11 cellular contexts compared by ENCODE assay signal in genomic region chr22:18055619-18056160, GRCh38. TPM values are rescaled to one million over a fixed set of nuclear protein-coding genes. Genes with fewer than 3 reads are reported as not detected.
A peak's percentile ranks its signal among the peaks of the same experiment; 100 is the strongest.
DNase-seq lines count a peak whose midpoint lies in the region; ATAC-seq, FAIRE-seq and TF ChIP-seq lines count a peak whose summit lies in the region.
"Had no signal": no experiment of that assay in that cellular context is flagged by ENCODE, and none has a peak within 500 bp of the region (broad histone marks: within the 10 kb centered on the region; RNA-seq: fewer than 3 reads in every experiment).

No MANE protein-coding gene starts in this region.

- no peak for FAIRE-seq in endothelial cell of umbilical vein (lab: Jason Lieb, UNC)

- no peaks in the 10 kb centered on the region for H3K36me3 Mint-ChIP-seq in naive thymus-derived CD4-positive, alpha-beta T cell
- H3K36me3 Mint-ChIP-seq: activated naive CD4-positive, alpha-beta T cell treated with anti-CD3 and anti-CD28 coated beads, Interleukin-2, amount 50 U/mL, for 24 hours had no signal

- H3K27ac Mint-ChIP-seq in naive thymus-derived CD4-positive, alpha-beta T cell, result peak overlapping the region in 1 of 9 donors; percentile 81
- H3K27ac Mint-ChIP-seq: activated naive CD4-positive, alpha-beta T cell treated with anti-CD3 and anti-CD28 coated beads, Interleukin-2, amount 50 U/mL, for 24 hours had no signal

- peak overlapping the region; percentile 74 for H3K27ac ChIP-seq in right cardiac atrium (ENCODE audit: low read length)
- H3K27ac ChIP-seq in endothelial cell of umbilical vein (ENCODE audit: insufficient read depth, low read depth, low read length), result no peak overlapping the region
- peak overlapping the region; percentile 66 for H3K27ac ChIP-seq in parathyroid adenoma
- H3K27ac ChIP-seq in naive thymus-derived CD4-positive, alpha-beta T cell (ENCODE audit: low read depth, low read length), result no peak overlapping the region

- H3K9me3 Mint-ChIP-seq in naive thymus-derived CD4-positive, alpha-beta T cell, result peaks cover 0 to 3% (median 0%) of the 10 kb centered on the region in 11 donors
- H3K9me3 Mint-ChIP-seq: activated naive CD4-positive, alpha-beta T cell treated with anti-CD3 and anti-CD28 coated beads, Interleukin-2, amount 50 U/mL, for 24 hours had no signal

- H3K9me3 ChIP-seq in right cardiac atrium (ENCODE audit: control insufficient read depth, low read length) (no peaks in the 10 kb centered on the region), endothelial cell of umbilical vein (replicated peaks; ENCODE audit: control insufficient read depth, insufficient read depth, low read length) (no peaks in the 10 kb centered on the region), parathyroid adenoma (ENCODE audit: control insufficient read depth, low read length) (no peaks in the 10 kb centered on the region)
- no peaks in the 10 kb centered on the region for H3K9me3 ChIP-seq in naive thymus-derived CD4-positive, alpha-beta T cell (ENCODE audit: control insufficient read depth in 2 of 3, low read length in 3 of 3)

- H3K4me2 ChIP-seq in endothelial cell of umbilical vein (ENCODE audit: insufficient read depth, low read length) (no peak overlapping the region), parathyroid adenoma (ENCODE audit: low read length) (peak overlapping the region; percentile 50)

- POLR2A ChIA-PET in endothelial cell of umbilical vein (lab: Charles Lee), result no interaction called here
- POLR2A ChIA-PET in naive thymus-derived CD4-positive, alpha-beta T cell (lab: Charles Lee), result no interaction called here

- WGBS in right cardiac atrium, result 65% methylated on average over 7 of the region's 7 CpGs

- H2AFZ ChIP-seq in endothelial cell of umbilical vein (ENCODE audit: low read depth, low read length), result peak overlapping the region; percentile 8
- peak overlapping the region; percentile 65 for H2AFZ ChIP-seq in parathyroid adenoma

- intact Hi-C loops in right cardiac atrium (cut with DNase I) (no loop called here), Right ventricle myocardium superior (cut with DNase I) (no loop called here), endothelial cell of umbilical vein (cut with micrococcal nuclease) (no loop called here)
- intact Hi-C loops in naive thymus-derived CD4-positive, alpha-beta T cell (cut with micrococcal nuclease), result no loop called here

- H3K4me3 ChIP-seq in right cardiac atrium (ENCODE audit: low read length) (no peak overlapping the region), endothelial cell of umbilical vein (replicated peaks in 1 of 3; ENCODE audit: insufficient read depth in 1 of 3, low read depth in 1 of 3, low read length in 3 of 3) (no peak overlapping the region), parathyroid adenoma (ENCODE audit: low read depth, low read length) (no peak overlapping the region)
- no peak overlapping the region for H3K4me3 ChIP-seq in naive thymus-derived CD4-positive, alpha-beta T cell (ENCODE audit: low read length)

- H3K79me2 ChIP-seq in endothelial cell of umbilical vein (ENCODE audit: control insufficient read depth, insufficient read depth, low read length) (no peaks in the 10 kb centered on the region), parathyroid adenoma (no peaks in the 10 kb centered on the region)

- no peaks in the 10 kb centered on the region for H4K20me1 ChIP-seq in endothelial cell of umbilical vein (replicated peaks; ENCODE audit: control insufficient read depth, extremely low read depth, insufficient read depth, low read length)

- H3K4me1 Mint-ChIP-seq in naive thymus-derived CD4-positive, alpha-beta T cell, result peaks cover 0 to 7% (median 0%) of the 10 kb centered on the region in 7 donors
- H3K4me1 Mint-ChIP-seq: activated naive CD4-positive, alpha-beta T cell treated with anti-CD3 and anti-CD28 coated beads, Interleukin-2, amount 50 U/mL, for 24 hours had no signal

- dilution Hi-C loops in endothelial cell of umbilical vein (cut with MboI; ENCODE audit: extremely low pct_ligation_motif_present, low sequenced_read_pairs), result no loop called here

- TF ChIP-seq CTCF in endothelial cell of umbilical vein (IDR thresholded peaks at IDR 0.05; ENCODE audit: extremely low read depth in 1 of 2, insufficient read depth in 1 of 2, low read depth in 1 of 2, low read length in 2 of 2), result no peak
- no peak for TF ChIP-seq CTCF in parathyroid adenoma (IDR thresholded peaks at IDR 0.05)

- H3K9ac ChIP-seq in endothelial cell of umbilical vein (replicated peaks; ENCODE audit: extremely low read depth, insufficient read depth, low read length) (no peak overlapping the region), parathyroid adenoma (no peak overlapping the region)

- TF ChIP-seq POLR2A in endothelial cell of umbilical vein (IDR thresholded peaks at IDR 0.05; ENCODE audit: low read depth, low read length), result no peak

- H3K27me3 ChIP-seq in right cardiac atrium (ENCODE audit: control insufficient read depth, insufficient read depth) (no peaks in the 10 kb centered on the region), endothelial cell of umbilical vein (ENCODE audit: control insufficient read depth in 2 of 2, insufficient read depth in 2 of 2, low read length in 2 of 2) (peaks cover 0 to 2% of the 10 kb centered on the region in 2 experiments), parathyroid adenoma (ENCODE audit: control insufficient read depth, insufficient read depth, low read length) (no peaks in the 10 kb centered on the region)
- no peaks in the 10 kb centered on the region for H3K27me3 ChIP-seq in naive thymus-derived CD4-positive, alpha-beta T cell (ENCODE audit: control insufficient read depth in 2 of 2, insufficient read depth in 2 of 2, low read length in 2 of 2)

- H3K4me1 ChIP-seq in right cardiac atrium (ENCODE audit: control insufficient read depth, insufficient read depth, low read length) (peaks cover 8% of the 10 kb centered on the region), endothelial cell of umbilical vein (ENCODE audit: control insufficient read depth, extremely low read depth, insufficient read depth, low read length) (peaks cover 16% of the 10 kb centered on the region), parathyroid adenoma (peaks cover 14% of the 10 kb centered on the region)
- H3K4me1 ChIP-seq in naive thymus-derived CD4-positive, alpha-beta T cell (ENCODE audit: control insufficient read depth in 2 of 2, insufficient read depth in 2 of 2, low read length in 2 of 2), result no peaks in the 10 kb centered on the region

- H3K36me3 ChIP-seq in endothelial cell of umbilical vein (ENCODE audit: control insufficient read depth in 2 of 2, extremely low read depth in 1 of 2, insufficient read depth in 2 of 2, low read length in 2 of 2) (no peaks in the 10 kb centered on the region), parathyroid adenoma (ENCODE audit: control insufficient read depth, insufficient read depth, low read length) (no peaks in the 10 kb centered on the region)
- H3K36me3 ChIP-seq in naive thymus-derived CD4-positive, alpha-beta T cell (ENCODE audit: control insufficient read depth in 2 of 3, insufficient read depth in 3 of 3, low read length in 3 of 3), result no peaks in the 10 kb centered on the region

- ATAC-seq in right cardiac atrium (no peak), Right ventricle myocardium superior (ENCODE audit: poor library complexity) (no peak), HG03139 (IDR thresholded peaks at IDR 0.05; ENCODE audit: unreplicated experiment) (no peak), HG02885 (IDR thresholded peaks at IDR 0.05; ENCODE audit: poor library complexity, unreplicated experiment) (no peak)
- no peak for ATAC-seq in naive thymus-derived CD4-positive, alpha-beta T cell
- ATAC-seq: Panc1 had no signal

- DNase-seq in right cardiac atrium (no peak), Right ventricle myocardium superior (no peak), endothelial cell of umbilical vein (ENCODE audit: low read depth, low spot score) (no peak), T-helper 2 cell (no peak)
- DNase-seq in naive thymus-derived CD4-positive, alpha-beta T cell, result no peak
- DNase-seq: NCI-H187 treated with DMSO at 0.1 percent for 48 hours had no signal

- H3K4me3 Mint-ChIP-seq in naive thymus-derived CD4-positive, alpha-beta T cell, result no peak overlapping the region
- H3K4me3 Mint-ChIP-seq: activated naive CD4-positive, alpha-beta T cell treated with anti-CD3 and anti-CD28 coated beads, Interleukin-2, amount 50 U/mL, for 24 hours had no signal

- no peaks in the 10 kb centered on the region for H3K9me1 ChIP-seq in endothelial cell of umbilical vein (replicated peaks; ENCODE audit: control insufficient read depth, extremely low read depth, insufficient read depth, low read length)

- no TSS peak for BruUV-seq in endothelial cell of umbilical vein (replicated peaks; lab: Mats Ljungman, UMichigan)

- H3K27me3 Mint-ChIP-seq in naive thymus-derived CD4-positive, alpha-beta T cell, result peaks cover 0 to 9% (median 4%) of the 10 kb centered on the region in 5 donors

- CTCF ChIA-PET in endothelial cell of umbilical vein (lab: Charles Lee), result interaction anchor here (1.8 kb wide), 2 partner anchors 20 to 30 kb away, joined by 5 to 11 read pairs; no protein-coding TSS in a partner anchor
- CTCF ChIA-PET in naive thymus-derived CD4-positive, alpha-beta T cell (lab: Charles Lee), result no interaction called here

RNA-seq across cellular contexts. Expression of gene PEX26, which starts 22.1 kb away (rescaled TPM):
- 10 to 100 TPM; 19.5 to 23.5 (median 23.3) TPM for total RNA-seq in right cardiac atrium
- polyA plus RNA-seq in right cardiac atrium, result 17.4 TPM
- total RNA-seq in Right ventricle myocardium superior, result 20.3 TPM
- 40.9 and 44.4 TPM in 2 replicates for total RNA-seq in endothelial cell of umbilical vein
- polyA plus RNA-seq in endothelial cell of umbilical vein, result 25.6 and 28.7 TPM in 2 replicates
- polyA plus RNA-seq in endothelial cell of umbilical vein (2011; cell fraction: cytosol; rRNA removed), result 21.8 and 23.5 TPM in 2 replicates
- polyA plus RNA-seq in endothelial cell of umbilical vein (2011; cell fraction: nucleus; rRNA removed), result 21.1 and 21.6 TPM in 2 replicates
- 20.1 and 20.5 TPM in 2 replicates for polyA plus RNA-seq in endothelial cell of umbilical vein (2012)
- 37.5 and 45.4 TPM in 2 replicates for polyA minus RNA-seq in endothelial cell of umbilical vein
- polyA minus RNA-seq in endothelial cell of umbilical vein (2011; cell fraction: cytosol; rRNA and poly(A)+ RNA removed), result 8.5 TPM
- 13.7 TPM in 2 replicates for polyA minus RNA-seq in endothelial cell of umbilical vein (2011; cell fraction: nucleus; rRNA and poly(A)+ RNA removed)
- 10 to 100 TPM; 30.1 to 42.8 (median 35.5) TPM for total RNA-seq in naive thymus-derived CD4-positive, alpha-beta T cell
- 1 to 10 TPM; 3.8 to 4.1 TPM for polyA plus RNA-seq in naive thymus-derived CD4-positive, alpha-beta T cell

RNA-seq across cellular contexts. Expression of gene MICAL3, which starts 31.3 kb away (rescaled TPM):
- total RNA-seq in right cardiac atrium, result 100 to 1,000 TPM in 1 of 4 donors, 10 to 100 TPM in 3; 72.1 to 105 (median 79.1) TPM
- polyA plus RNA-seq in right cardiac atrium, result 30.4 TPM
- 78.9 TPM for total RNA-seq in Right ventricle myocardium superior
- 63.4 and 63.7 TPM in 2 replicates for total RNA-seq in endothelial cell of umbilical vein
- 11.7 and 14.5 TPM in 2 replicates for polyA plus RNA-seq in endothelial cell of umbilical vein
- 12.0 and 13.6 TPM in 2 replicates for polyA plus RNA-seq in endothelial cell of umbilical vein (2011; cell fraction: cytosol; rRNA removed)
- 129 and 133 TPM in 2 replicates for polyA plus RNA-seq in endothelial cell of umbilical vein (2011; cell fraction: nucleus; rRNA removed)
- polyA plus RNA-seq in endothelial cell of umbilical vein (2012), result 29.6 and 31.0 TPM in 2 replicates
- polyA minus RNA-seq in endothelial cell of umbilical vein, result 35.7 and 65.4 TPM in 2 replicates
- polyA minus RNA-seq in endothelial cell of umbilical vein (2011; cell fraction: cytosol; rRNA and poly(A)+ RNA removed), result 10.4 TPM
- 69.6 and 76.0 TPM in 2 replicates for polyA minus RNA-seq in endothelial cell of umbilical vein (2011; cell fraction: nucleus; rRNA and poly(A)+ RNA removed)
- 10 to 100 TPM; 10.0 to 43.9 (median 17.1) TPM for total RNA-seq in naive thymus-derived CD4-positive, alpha-beta T cell
- polyA plus RNA-seq in naive thymus-derived CD4-positive, alpha-beta T cell, result under 1 TPM; 0.28 to 0.68 TPM

RNA-seq across cellular contexts. Expression of gene TUBA8, which starts 54.9 kb away (rescaled TPM):
- total RNA-seq in right cardiac atrium (100 to 1,000 TPM in 2 of 4 donors, 10 to 100 TPM in 2; 64.7 to 266 (median 108) TPM), Right ventricle myocardium superior (247 TPM), endothelial cell of umbilical vein (4.0 and 6.9 TPM in 2 replicates)
- polyA plus RNA-seq in right cardiac atrium (307 TPM), endothelial cell of umbilical vein (8.9 and 10.7 TPM in 2 replicates)
- 4.8 and 5.3 TPM in 2 replicates for polyA plus RNA-seq in endothelial cell of umbilical vein (2011; cell fraction: cytosol; rRNA removed)
- polyA plus RNA-seq in endothelial cell of umbilical vein (2011; cell fraction: nucleus; rRNA removed), result 6.3 and 6.6 TPM in 2 replicates
- polyA plus RNA-seq in endothelial cell of umbilical vein (2012), result 5.9 and 8.2 TPM in 2 replicates
- 5.2 and 5.9 TPM in 2 replicates for polyA minus RNA-seq in endothelial cell of umbilical vein
- 0.72 TPM for polyA minus RNA-seq in endothelial cell of umbilical vein (2011; cell fraction: cytosol; rRNA and poly(A)+ RNA removed)
- 2.9 and 3.3 TPM in 2 replicates for polyA minus RNA-seq in endothelial cell of umbilical vein (2011; cell fraction: nucleus; rRNA and poly(A)+ RNA removed)
- total RNA-seq in naive thymus-derived CD4-positive, alpha-beta T cell, result 1 to 10 TPM; 1.6 to 3.5 (median 3.2) TPM
- polyA plus RNA-seq in naive thymus-derived CD4-positive, alpha-beta T cell, result under 1 TPM; 0.33 to 0.39 TPM

Comparison
In these comparisons a context has a peak if more than half of its experiments do, and no peak if none do; other contexts are left out.
1. H3K27ac ChIP-seq: peak in right cardiac atrium (single experiment) and parathyroid adenoma (single experiment); none in endothelial cell of umbilical vein (single experiment) and naive thymus-derived CD4-positive, alpha-beta T cell (single experiment).